Comparison of ENCODE assay signal across 9 cellular contexts in genomic region chr16:28609631-28610594, GRCh38. TPM values are rescaled to one million over a fixed set of nuclear protein-coding genes. Genes with fewer than 3 reads are reported as not detected.
DNase-seq lines count a peak whose midpoint lies in the region; ATAC-seq and TF ChIP-seq lines count a peak whose summit lies in the region.
"Had no signal": no experiment of that assay in that cellular context is flagged by ENCODE, and none has a peak within 500 bp of the region (broad histone marks: within the 10 kb centered on the region; RNA-seq: fewer than 3 reads in every experiment).

SULT1A1 (minus strand) TSS chr16:28610044; CDS start chr16:28608855, 1,189 bp downstream.

- in situ Hi-C loops in IMR-90 (cut with MboI; ENCODE audit: low sequenced_read_pairs) = loop anchor here (10.0 kb wide), 2 partner anchors 315 to 335 kb away; partner anchors contain the start of gene SBK1

- no peaks in the 10 kb centered on the region for H3K9me1 ChIP-seq in IMR-90 (ENCODE audit: insufficient read depth, low read length)

- CTCF ChIA-PET in A673 (lab: Charles Lee) = no interaction called here
- CTCF ChIA-PET in IMR-90 (lab: Yijun Ruan, JAX) = no interaction called here

- peak; percentile 33 for DNase-seq in A673 (ENCODE audit: low spot score)
- no peak for DNase-seq in IMR-90
- DNase-seq in LoVo (ENCODE audit: low spot score) = no peak
- no peak for DNase-seq in NCI-H1092 treated with DMSO at 0.1 percent for 48 hours (lab: John Stamatoyannopoulos, UW)

- no peak within 1 kb of the TSS for H2BK15ac ChIP-seq in IMR-90 (ENCODE audit: low read depth, low read length)

- no peak within 1 kb of the TSS; the same call in 1 of the 2 replicates for H4K5ac ChIP-seq in IMR-90 (ENCODE audit: low read depth, low read length)

- intact Hi-C loops in A673 (cut with micrococcal nuclease; ENCODE audit: unreplicated experiment) (no loop called here), IMR-90 (cut with micrococcal nuclease) (no loop called here)

- no peak within 1 kb of the TSS for H3K18ac ChIP-seq in IMR-90 (ENCODE audit: low read depth, low read length)

- no peaks in the 10 kb centered on the region for H3K9me3 ChIP-seq in A673 (ENCODE audit: low read depth, low read length, poor library complexity, severe bottlenecking)
- no peaks in the 10 kb centered on the region for H3K9me3 ChIP-seq in IMR-90 (ENCODE audit: control insufficient read depth, insufficient read depth, low read length)
- no peaks in the 10 kb centered on the region for H3K9me3 ChIP-seq in duodenal mucosa (ENCODE audit: control insufficient read depth in 1 of 2, low read length in 2 of 2)
- no peaks in the 10 kb centered on the region for H3K9me3 ChIP-seq in muscle layer of duodenum (ENCODE audit: control insufficient read depth in 1 of 2, low read length in 2 of 2)

- no peak within 1 kb of the TSS for H2BK5ac ChIP-seq in IMR-90 (ENCODE audit: low read depth, low read length, poor library complexity, severe bottlenecking)

- H4K20me1 ChIP-seq in IMR-90 (ENCODE audit: insufficient read depth, low read length) = no peaks in the 10 kb centered on the region

- H3K23ac ChIP-seq in IMR-90 (ENCODE audit: low read depth, low read length) = no peak within 1 kb of the TSS

- H3K14ac ChIP-seq in IMR-90 (replicated peaks; ENCODE audit: low read depth, low read length) = no peak within 1 kb of the TSS

- H2AK9ac ChIP-seq in IMR-90 (replicated peaks; ENCODE audit: low read depth, low read length, poor library complexity) = no peak within 1 kb of the TSS

- no peak for TF ChIP-seq POLR2A in IMR-90 (IDR thresholded peaks at IDR 0.05; ENCODE audit: low read depth, low read length)

- no peak within 1 kb of the TSS for H4K91ac ChIP-seq in IMR-90 (ENCODE audit: insufficient read depth, low read depth, low read length)

- H3K27ac ChIP-seq in A673 (ENCODE audit: low read depth, low read length, poor library complexity, severe bottlenecking) (no peak within 1 kb of the TSS), IMR-90 (ENCODE audit: insufficient read depth, low read length) (no peak within 1 kb of the TSS), duodenal mucosa (ENCODE audit: low read depth, low read length) (peak within 1 kb of the TSS; percentile 82), muscle layer of duodenum (ENCODE audit: low read length) (peak within 1 kb of the TSS; percentile 60)
- H3K27ac ChIP-seq: epithelial cell of prostate had no signal

- H3K79me1 ChIP-seq in IMR-90 (ENCODE audit: low read depth in 1 of 2, low read length in 2 of 2) = no peaks in the 10 kb centered on the region

- no peak within 1 kb of the TSS for H3K4ac ChIP-seq in IMR-90 (ENCODE audit: low read depth, low read length)

- peak within 1 kb of the TSS; percentile 15 for H3K4me3 ChIP-seq in A673 (ENCODE audit: low read depth, low read length, poor library complexity, severe bottlenecking)
- no peak within 1 kb of the TSS for H3K4me3 ChIP-seq in IMR-90 (ENCODE audit: insufficient read depth, low read depth, low read length)
- H3K4me3 ChIP-seq in duodenal mucosa (ENCODE audit: low read depth in 1 of 2, low read length in 2 of 2) = peak within 1 kb of the TSS; percentile 54 to 72
- peak within 1 kb of the TSS; percentile 43 to 60 for H3K4me3 ChIP-seq in muscle layer of duodenum (ENCODE audit: low read depth in 1 of 2, low read length in 2 of 2)

- no peak within 1 kb of the TSS for H4K8ac ChIP-seq in IMR-90 (ENCODE audit: low read depth in 2 of 2, low read length in 2 of 2)

- 47% methylated on average over 3 of the region's 11 CpGs; no CpG with 5 or more reads in 1 of the 2 experiments for WGBS in IMR-90 (ENCODE audit: extremely low coverage in 2 of 2, insufficient read length in 1 of 2), 2 experiments

- H3K56ac ChIP-seq in IMR-90 (ENCODE audit: extremely low read depth, insufficient read depth, low read length) = no peak within 1 kb of the TSS

- H2AK5ac ChIP-seq in IMR-90 (ENCODE audit: low read depth, low read length) = no peak within 1 kb of the TSS

- POLR2A ChIA-PET in A673 (lab: Charles Lee; ENCODE audit: low non-redundant PET) = no interaction called here
- POLR2A ChIA-PET in IMR-90 (lab: Charles Lee; ENCODE audit: unreplicated experiment) = no interaction called here

- H2AFZ ChIP-seq in IMR-90 (replicated peaks; ENCODE audit: low read length, poor library complexity) = no peak within 1 kb of the TSS

- H3K9ac ChIP-seq in IMR-90 (ENCODE audit: low read depth, low read length) (no peak within 1 kb of the TSS), duodenal mucosa (ENCODE audit: low read depth in 1 of 2, low read length in 2 of 2) (peak within 1 kb of the TSS; percentile 57 to 67)

- no peak within 1 kb of the TSS for H2BK120ac ChIP-seq in IMR-90 (ENCODE audit: low read depth, low read length)

- BruUV-seq in A673 (replicated peaks; lab: Mats Ljungman, UMichigan) (no TSS peak), IMR-90 (replicated peaks; lab: Mats Ljungman, UMichigan) (no TSS peak)

- H3K4me2 ChIP-seq in IMR-90 (ENCODE audit: low read depth, low read length) = no peak within 1 kb of the TSS; the same call in 1 of the 2 replicates

- TF ChIP-seq RAD21 in IMR-90 (IDR thresholded peaks at IDR 0.05; ENCODE audit: low read length) = no peak

- TF ChIP-seq CTCF in A673 (conservative IDR thresholded peaks at IDR 0.05; ENCODE audit: low read depth, low read length) = no peak
- TF ChIP-seq CTCF in IMR-90 (conservative IDR thresholded peaks at IDR 0.05; ENCODE audit: low read depth, low read length) = no peak

- ATAC-seq in IMR-90 (ENCODE audit: low read depth) (peak; percentile 30; the same call in 1 of the 2 replicates), HG02588 (IDR thresholded peaks at IDR 0.05; ENCODE audit: unreplicated experiment) (no peak), HG03354 (IDR thresholded peaks at IDR 0.05; ENCODE audit: poor library complexity, severe bottlenecking, unreplicated experiment) (no peak)

- H3K4me1 ChIP-seq in A673 (ENCODE audit: insufficient read depth, low read length, poor library complexity, severe bottlenecking) (no peaks in the 10 kb centered on the region), IMR-90 (ENCODE audit: control insufficient read depth, insufficient read depth, low read length) (no peaks in the 10 kb centered on the region; the same call in 1 of the 2 replicates), duodenal mucosa (ENCODE audit: control insufficient read depth in 1 of 2, insufficient read depth in 2 of 2, low read length in 2 of 2) (peaks cover 19 to 23% of the 10 kb centered on the region in 2 donors), muscle layer of duodenum (ENCODE audit: control insufficient read depth in 1 of 2, insufficient read depth in 2 of 2, low read length in 2 of 2) (peaks cover 0 to 17% of the 10 kb centered on the region in 2 donors)

- dilution Hi-C loops in IMR-90 (cut with HindIII; ENCODE audit: low sequenced_read_pairs, unreplicated experiment) = no loop called here

- H3K27me3 ChIP-seq in A673 (replicated peaks; ENCODE audit: insufficient read depth, low read depth, low read length, poor library complexity) (no peaks in the 10 kb centered on the region), IMR-90 (ENCODE audit: control insufficient read depth, insufficient read depth, low read length) (peaks cover 28% of the 10 kb centered on the region), duodenal mucosa (ENCODE audit: control insufficient read depth in 1 of 2, insufficient read depth in 2 of 2, low read length in 2 of 2) (no peaks in the 10 kb centered on the region), muscle layer of duodenum (ENCODE audit: low read depth, low read length) (no peaks in the 10 kb centered on the region)

- H3K36me3 ChIP-seq in A673 (ENCODE audit: insufficient read depth, low read length, poor library complexity, severe bottlenecking) = no peaks in the 10 kb centered on the region
- no peaks in the 10 kb centered on the region for H3K36me3 ChIP-seq in IMR-90 (ENCODE audit: control insufficient read depth, insufficient read depth, low read length)
- peaks cover 0 to 11% of the 10 kb centered on the region in 2 donors for H3K36me3 ChIP-seq in duodenal mucosa (ENCODE audit: control insufficient read depth in 1 of 2, insufficient read depth in 2 of 2, low read length in 2 of 2)
- peaks cover 0 to 3% of the 10 kb centered on the region in 2 donors for H3K36me3 ChIP-seq in muscle layer of duodenum (ENCODE audit: control insufficient read depth in 1 of 2, insufficient read depth in 2 of 2, low read length in 2 of 2)

- H2BK20ac ChIP-seq in IMR-90 (ENCODE audit: low read depth, low read length) = no peak within 1 kb of the TSS

TF ChIP-seq in IMR-90, 13 proteins besides CTCF, POLR2A, EP300 and RAD21:
- TF ChIP-seq BHLHE40 (IDR thresholded peaks at IDR 0.05; ENCODE audit: low read depth, low read length) (no peak), RFX5 (IDR thresholded peaks at IDR 0.05; ENCODE audit: low read depth, low read length) (no peak), MXI1 (IDR thresholded peaks at IDR 0.05; ENCODE audit: borderline replicate concordance, low read depth, low read length) (no peak), USF2 (IDR thresholded peaks at IDR 0.05; ENCODE audit: low read depth, low read length) (no peak), FOS (IDR thresholded peaks at IDR 0.05; ENCODE audit: low read depth, low read length) (no peak), CEBPB (IDR thresholded peaks at IDR 0.05; ENCODE audit: low read depth, low read length) (no peak), RCOR1 (IDR thresholded peaks at IDR 0.05; ENCODE audit: insufficient replicate concordance, low read length) (no peak), NFE2L2 (IDR thresholded peaks at IDR 0.05; ENCODE audit: low read depth, low read length) (no peak)

RNA-seq across cellular contexts. Expression of gene SULT1A1, which starts in this region (rescaled TPM):
- total RNA-seq in A673 (2021) (8.9 and 10.8 TPM in 2 replicates), IMR-90 (2012; rRNA removed) (1.1 and 1.6 TPM in 2 replicates)
- 1.1 and 1.2 TPM in 2 replicates for polyA plus RNA-seq in IMR-90 (2012; rRNA removed)
- polyA plus RNA-seq in IMR-90 (2012; cell fraction: cytosol; rRNA removed) = 1.4 and 1.7 TPM in 2 replicates
- 0.87 and 1.3 TPM in 2 replicates for polyA plus RNA-seq in IMR-90 (2012; cell fraction: nucleus; rRNA removed; ENCODE audit: low replicate concordance)

Comparison
In these comparisons a context has a peak if more than half of its experiments do, and no peak if none do; other contexts are left out.
1. H3K27ac ChIP-seq: peak in duodenal mucosa (single experiment) and muscle layer of duodenum (single experiment); none in A673 (single experiment) and IMR-90 (single experiment).